In the genomic region with DNA sequence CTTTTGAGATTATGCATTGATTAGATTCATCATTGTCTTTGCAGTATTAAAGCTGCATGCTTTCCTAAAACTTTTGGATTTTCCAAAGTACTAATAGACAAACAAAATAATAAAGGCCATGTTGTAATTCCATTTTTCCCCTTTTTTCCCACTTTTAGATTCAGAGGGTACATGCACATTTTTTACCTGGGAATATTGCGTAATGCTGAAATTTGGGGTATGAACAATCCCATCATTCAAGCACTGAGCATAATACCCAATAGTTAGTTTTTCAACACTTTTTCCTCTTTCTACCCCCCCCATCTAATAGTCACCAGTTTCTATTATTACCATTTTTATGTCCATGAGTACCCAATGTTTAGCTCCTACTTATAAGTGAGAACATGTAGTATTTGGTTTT, we compare ENCODE assay signal across 6 cellular contexts.
"Had no signal": no experiment of that assay in that cellular context is flagged by ENCODE, and none has a peak within 500 bp of the region (broad histone marks: within the 10 kb centered on the region; RNA-seq: fewer than 3 reads in every experiment).

No MANE protein-coding gene starts in this region.

- H3K9ac ChIP-seq: KMS-11 had no signal

- DNase-seq: Karpas-422, Kasumi-1, KG1 had no signal

- FAIRE-seq: HTR-8/SVneo had no signal

- H3K4me2 ChIP-seq: KMS-11 had no signal

- H3K27ac ChIP-seq: HL-60, KMS-11 had no signal
